Comparison of ENCODE assay signal across 12 cellular contexts in the genomic region with DNA sequence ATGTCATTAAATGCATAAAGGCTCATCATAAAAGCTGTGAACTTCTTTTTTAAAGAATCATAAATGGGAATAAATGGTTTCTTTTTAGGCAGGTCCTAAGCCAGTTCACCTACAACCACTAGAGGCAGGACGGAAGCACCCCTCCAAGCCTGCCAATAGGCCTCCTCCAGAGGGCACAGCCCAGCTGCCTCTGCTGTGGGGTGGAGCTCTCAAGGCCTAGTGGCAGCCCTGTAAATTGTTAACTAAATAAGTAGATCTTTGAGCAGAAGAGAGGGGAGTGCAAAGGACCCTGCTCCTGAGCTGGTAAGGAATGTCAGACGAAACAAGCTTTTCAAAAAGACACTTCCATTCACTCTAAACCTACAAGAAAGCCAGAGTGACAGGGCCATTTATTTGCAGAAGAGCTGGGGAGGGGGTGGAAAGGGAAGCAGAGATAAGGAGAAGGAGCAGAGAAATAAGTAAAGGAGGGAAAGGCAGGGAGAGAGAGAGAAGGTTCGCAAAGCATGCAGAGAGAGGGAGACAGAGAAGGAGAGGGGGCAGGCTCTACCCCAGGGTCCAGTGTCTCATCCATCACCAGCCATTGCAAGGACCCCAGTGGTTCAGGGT. TPM values are rescaled to one million over a fixed set of nuclear protein-coding genes. Genes with fewer than 3 reads are reported as not detected.
A peak's percentile ranks its signal among the peaks of the same experiment; 100 is the strongest.
DNase-seq lines count a peak whose midpoint lies in the region; ATAC-seq, FAIRE-seq and TF ChIP-seq lines count a peak whose summit lies in the region.
"Had no signal": no experiment of that assay in that cellular context is flagged by ENCODE, and none has a peak within 500 bp of the region (broad histone marks: within the 10 kb centered on the region; RNA-seq: fewer than 3 reads in every experiment).

No MANE protein-coding gene starts in this region.

- no peaks in the 10 kb centered on the region for H3K9me3 ChIP-seq in neuronal stem cell (replicated peaks in 1 of 2; ENCODE audit: control insufficient read depth in 2 of 2, insufficient read depth in 1 of 2, low read depth in 1 of 2, low read length in 2 of 2)

- peak; percentile 30 for TF ChIP-seq CTCF in brain microvascular endothelial cell (IDR thresholded peaks at IDR 0.05; ENCODE audit: low read depth, low read length, missing control alignments)

- H4K8ac ChIP-seq in neuronal stem cell (ENCODE audit: low read depth, low read length), result no peak overlapping the region

- no peak overlapping the region for H3K23ac ChIP-seq in neuronal stem cell (ENCODE audit: low read depth, low read length, poor library complexity)

- H3K36me3 ChIP-seq in brain microvascular endothelial cell (replicated peaks) (no peaks in the 10 kb centered on the region), neuronal stem cell (replicated peaks in 1 of 2; ENCODE audit: control insufficient read depth in 2 of 2, insufficient read depth in 2 of 2, low read length in 2 of 2) (no peaks in the 10 kb centered on the region)

- FAIRE-seq in GM18507 (lab: Jason Lieb, UNC), result peak; percentile 15

- H3K4me3 ChIP-seq in brain microvascular endothelial cell (ENCODE audit: low read depth, low read length) (no peak overlapping the region), neuronal stem cell (ENCODE audit: low read length in 2 of 2) (no peak overlapping the region)

- H2BK5ac ChIP-seq in neuronal stem cell (ENCODE audit: low read length), result no peak overlapping the region

- H3K14ac ChIP-seq in neuronal stem cell (ENCODE audit: low read length), result no peak overlapping the region

- in situ Hi-C loops in brain microvascular endothelial cell (cut with HindIII; ENCODE audit: low pct_ligation_motif_present, low sequenced_read_pairs), result no loop called here

- H2AFZ ChIP-seq in neuronal stem cell (ENCODE audit: low read length), result no peak overlapping the region

- H3K4me1 ChIP-seq in neuronal stem cell (ENCODE audit: control insufficient read depth in 2 of 2, insufficient read depth in 1 of 2, low read depth in 1 of 2, low read length in 2 of 2), result peaks cover 0 to 17% of the 10 kb centered on the region in 2 donors

- peak overlapping the region; percentile 39 for H3K9ac ChIP-seq in neuronal stem cell (ENCODE audit: low read depth, low read length, poor library complexity)
- H3K9ac ChIP-seq: KMS-11 had no signal

- no peak overlapping the region for H3K4ac ChIP-seq in neuronal stem cell (ENCODE audit: low read length)

- H4K91ac ChIP-seq in neuronal stem cell (ENCODE audit: low read depth, low read length, poor library complexity), result no peak overlapping the region

- H3K27me3 ChIP-seq in brain microvascular endothelial cell (replicated peaks), result no peaks in the 10 kb centered on the region
- peaks cover 0 to 13% (median 0%) of the 10 kb centered on the region in 3 experiments for H3K27me3 ChIP-seq in neuronal stem cell (ENCODE audit: control insufficient read depth in 3 of 3, insufficient read depth in 3 of 3, low read depth in 1 of 3, low read length in 3 of 3)

- no peak overlapping the region for H2BK12ac ChIP-seq in neuronal stem cell (ENCODE audit: low read length)

- H3K4me2 ChIP-seq in neuronal stem cell (ENCODE audit: insufficient read depth, low read length, poor library complexity, severe bottlenecking), result no peak overlapping the region
- H3K4me2 ChIP-seq: KMS-11 had no signal

- no peak overlapping the region for H3K27ac ChIP-seq in brain microvascular endothelial cell
- H3K27ac ChIP-seq in neuronal stem cell (replicated peaks; ENCODE audit: low read length), result peak overlapping the region; percentile 89
- H3K27ac ChIP-seq: KMS-11 had no signal

- no peak for ATAC-seq in HG02970 (IDR thresholded peaks at IDR 0.05; ENCODE audit: low FRiP score, unreplicated experiment)
- ATAC-seq: Panc1 had no signal

- H3K79me1 ChIP-seq in neuronal stem cell (ENCODE audit: low read depth, low read length), result no peaks in the 10 kb centered on the region

- WGBS in neuronal stem cell (ENCODE audit: extremely low coverage in 2 of 2, insufficient read length in 2 of 2, insufficient replicate concordance in 1 of 2), 2 donors, result no CpG with 5 or more reads among the region's 3 CpGs

- H2BK120ac ChIP-seq in neuronal stem cell (ENCODE audit: low read depth, low read length), result no peak overlapping the region

- peak overlapping the region; percentile 87 for H3K18ac ChIP-seq in neuronal stem cell (ENCODE audit: low read length)

- DNase-seq in GM18507 (ENCODE audit: extremely low spot score, insufficient read length, low read depth) (no peak), Kasumi-1 (lab: John Stamatoyannopoulos, UW) (peak; percentile 6 to 12), brain microvascular endothelial cell (no peak), neuronal stem cell (ENCODE audit: low spot score) (no peak), inferior parietal cortex (ENCODE audit: extremely low spot score) (no peak), cerebellar cortex (ENCODE audit: low spot score) (no peak)
- DNase-seq in activated naive CD4-positive, alpha-beta T cell treated with Interleukin-2 at 50 U/mL for 16 hours, result no peak
- DNase-seq: activated CD4-positive, alpha-beta memory T cell treated with anti-CD3 and anti-CD28 coated beads for 36 hours; stimulated activated CD4-positive, alpha-beta T cell treated with anti-CD3 and anti-CD28 coated beads, Interleukin-15, amount 100 ng/mL, for 24 hours had no signal

- H2AK5ac ChIP-seq in neuronal stem cell (ENCODE audit: low read depth, low read length), result no peak overlapping the region

- H2BK15ac ChIP-seq in neuronal stem cell (ENCODE audit: low read length), result no peak overlapping the region

RNA-seq across cellular contexts. Expression of a gene that starts 18.0 kb away (rescaled TPM):
- polyA plus RNA-seq in neuronal stem cell (2013, experiment 1 of 2), result 1.4 TPM
- 1.6 TPM for polyA plus RNA-seq in neuronal stem cell (2013, experiment 2 of 2)

Comparison
In these comparisons a context has a peak if more than half of its experiments do, and no peak if none do; other contexts are left out.
1. DNase-seq: peak in Kasumi-1 (2 of 2); none in GM18507 (single experiment), brain microvascular endothelial cell (single experiment), neuronal stem cell (single experiment), inferior parietal cortex (single experiment), cerebellar cortex (single experiment) and activated naive CD4-positive, alpha-beta T cell treated with Interleukin-2 at 50 U/mL for 16 hours (single experiment).